ENCODE assay signal across 8 cellular contexts in genomic region chr4:83034630-83035494, GRCh38. TPM values are rescaled to one million over a fixed set of nuclear protein-coding genes. Genes with fewer than 3 reads are reported as not detected.
DNase-seq lines count a peak whose midpoint lies in the region; ATAC-seq and TF ChIP-seq lines count a peak whose summit lies in the region.

COPS4 (plus strand) TSS chr4:83035183; CDS start chr4:83035225, 42 bp downstream.

- peak; percentile 92 for DNase-seq in NCI-H1105 (lab: John Stamatoyannopoulos, UW)
- DNase-seq in SKM-1 treated with dmso at 0.1 percent for 144 hours (lab: John Stamatoyannopoulos, UW; ENCODE audit: unreplicated experiment): peak; percentile 99
- DNase-seq in glomerular endothelial cell (ENCODE audit: extremely low read depth, low read depth, low spot score): peak; percentile 99
- DNase-seq in occipital lobe (lab: John Stamatoyannopoulos, UW): peak; percentile 98

- H3K4me1 Mint-ChIP-seq in activated naive CD8-positive, alpha-beta T cell (ENCODE audit: low read depth): peaks cover 39% of the 10 kb centered on the region

- H3K27me3 Mint-ChIP-seq in activated naive CD8-positive, alpha-beta T cell: no peaks in the 10 kb centered on the region

- no peaks in the 10 kb centered on the region for H3K9me3 Mint-ChIP-seq in activated naive CD8-positive, alpha-beta T cell (ENCODE audit: low read depth)

- H3K27ac Mint-ChIP-seq in activated naive CD8-positive, alpha-beta T cell: peak within 1 kb of the TSS; percentile 99

- peak; percentile 99 for ATAC-seq in HG02642 (IDR thresholded peaks at IDR 0.05; ENCODE audit: poor library complexity, unreplicated experiment)

- H3K4me3 Mint-ChIP-seq in activated naive CD8-positive, alpha-beta T cell: peak within 1 kb of the TSS; percentile 100

- peak within 1 kb of the TSS; percentile 83 for H3K27ac ChIP-seq in temporal lobe (ENCODE audit: low read depth, low read length)

- H3K36me3 Mint-ChIP-seq in activated naive CD8-positive, alpha-beta T cell: no peaks in the 10 kb centered on the region

- peak; percentile 63 for TF ChIP-seq POLR2A in GM10847 (IDR thresholded peaks at IDR 0.05; ENCODE audit: extremely low read depth, insufficient read length)

RNA-seq across cellular contexts. Expression of gene COPS4, which starts in this region (rescaled TPM):
- total RNA-seq in glomerular endothelial cell (43.5 and 65.9 TPM in 2 replicates), occipital lobe (155 TPM), temporal lobe (106 TPM)

Comparison
In these comparisons a context has a peak if more than half of its experiments do, and no peak if none do; other contexts are left out.
1. Peak in every context shown above with its lines: DNase-seq, ATAC-seq and H3K27ac ChIP-seq.